In genomic region chr21:44312089-44312488, GRCh38 we compare ENCODE assay signal across 36 cellular contexts. TPM values are rescaled to one million over a fixed set of nuclear protein-coding genes. Genes with fewer than 3 reads are reported as not detected.
"Had no signal": no experiment of that assay in that cellular context is flagged by ENCODE, and none has a peak within 500 bp of the region (broad histone marks: within the 10 kb centered on the region; RNA-seq: fewer than 3 reads in every experiment).

No MANE protein-coding gene starts in this region.

- H3K36me3 ChIP-seq: gastrocnemius medialis had no signal

- H3K9me3 Mint-ChIP-seq: activated B cell treated with CpG ODN at 0.5 μM for 24 hours; activated CD8-positive, alpha-beta T cell treated with anti-CD3 and anti-CD28 coated beads for 36 hours; activated T-helper 17 cell treated with anti-CD3 and anti-CD28 coated beads, Interleukin-2, amount 50 U/mL, for 72 hours; effector memory CD8-positive, alpha-beta T cell; T-helper 2 cell treated with Interferon-gamma antibody and Interleukin-4, amounts not matched to agents 5 μg/mL and 100 μg/mL, for 36 hours had no signal

- H3K4me3 Mint-ChIP-seq: activated B cell treated with CpG ODN at 0.5 μM for 24 hours; activated CD8-positive, alpha-beta T cell treated with anti-CD3 and anti-CD28 coated beads for 36 hours; activated naive CD8-positive, alpha-beta T cell; activated T-helper 17 cell treated with anti-CD3 and anti-CD28 coated beads, Interleukin-2, amount 50 U/mL, for 72 hours; effector memory CD8-positive, alpha-beta T cell; T-helper 17 cell; T-helper 2 cell treated with Interferon-gamma antibody and Interleukin-4, amounts not matched to agents 5 μg/mL and 100 μg/mL, for 36 hours had no signal

- H3K4me3 ChIP-seq: esophagus muscularis mucosa, gastrocnemius medialis, heart left ventricle had no signal

- ATAC-seq: activated CD4-positive, CD25-positive, alpha-beta regulatory T cell treated with anti-CD3 and anti-CD28 coated beads, Interleukin-2, amount 50 U/mL, for 24 hours; activated CD8-positive, alpha-beta T cell treated with anti-CD3 and anti-CD28 coated beads for 36 hours; activated T-helper 17 cell treated with anti-CD3 and anti-CD28 coated beads, Interleukin-2, amount 50 U/mL, for 72 hours; effector memory CD8-positive, alpha-beta T cell; foreskin keratinocyte; gastrocnemius medialis; heart left ventricle; T-helper 17 cell had no signal

- H3K27me3 ChIP-seq: esophagus muscularis mucosa, foreskin keratinocyte, gastrocnemius medialis, heart left ventricle had no signal

- H3K27ac Mint-ChIP-seq: activated B cell treated with CpG ODN at 0.5 μM for 24 hours; activated CD8-positive, alpha-beta T cell treated with anti-CD3 and anti-CD28 coated beads for 36 hours; activated naive CD8-positive, alpha-beta T cell; activated T-helper 17 cell treated with anti-CD3 and anti-CD28 coated beads, Interleukin-2, amount 50 U/mL, for 72 hours; effector memory CD8-positive, alpha-beta T cell; T-helper 17 cell; T-helper 2 cell treated with Interferon-gamma antibody and Interleukin-4, amounts not matched to agents 5 μg/mL and 100 μg/mL, for 36 hours had no signal

- DNase-seq: activated B cell treated with CpG ODN at 0.5 μM for 24 hours; activated CD4-positive, alpha-beta T cell treated with anti-CD3 and anti-CD28 coated beads for 48 hours; activated CD4-positive, alpha-beta T cell treated with anti-CD3 and anti-CD28 coated beads, Interleukin-2, amount 50 U/mL, for 1 hour; activated CD4-positive, alpha-beta T cell treated with anti-CD3 and anti-CD28 coated beads, Interleukin-2, amount 50 U/mL, for 48 hours; activated CD8-positive, alpha-beta memory T cell treated with anti-CD3 and anti-CD28 coated beads for 24 hours; activated CD8-positive, alpha-beta T cell treated with anti-CD3 and anti-CD28 coated beads for 36 hours; activated effector memory CD4-positive, alpha-beta T cell treated with Interleukin-2 at 50 U/mL for 16 hours; activated gamma-delta T cell treated with Interleukin-2 at 50 U/mL for 16 hours; activated naive CD4-positive, alpha-beta T cell treated with anti-CD3 and anti-CD28 coated beads, Interleukin-2, amount 50 U/mL, for 16 hours; activated naive CD4-positive, alpha-beta T cell treated with Interleukin-2 at 50 U/mL for 16 hours; activated T-cell treated with anti-CD3 and anti-CD28 coated beads, Interleukin-2, amount 50 U/mL, for 1 hour; amniotic stem cell; anterior cingulate cortex; caudate nucleus; cortex of kidney; dermis blood vessel endothelial cell; effector CD4-positive, alpha-beta T cell; effector memory CD8-positive, alpha-beta T cell; erythroblast; foreskin keratinocyte; gastrocnemius medialis; glutamatergic neuron; heart left ventricle; T-helper 1 cell; T-helper 17 cell; T1000; WERI-Rb-1 had no signal

- H3K4me1 ChIP-seq: foreskin keratinocyte, gastrocnemius medialis, heart left ventricle had no signal

- H3K9me3 ChIP-seq: esophagus muscularis mucosa, gastrocnemius medialis, heart left ventricle had no signal

- FAIRE-seq: astrocyte, colon had no signal

- H3K27me3 Mint-ChIP-seq: activated B cell treated with CpG ODN at 0.5 μM for 24 hours; activated CD8-positive, alpha-beta T cell treated with anti-CD3 and anti-CD28 coated beads for 36 hours; activated naive CD8-positive, alpha-beta T cell; activated T-helper 17 cell treated with anti-CD3 and anti-CD28 coated beads, Interleukin-2, amount 50 U/mL, for 72 hours; effector memory CD8-positive, alpha-beta T cell; T-helper 17 cell had no signal

- H3K27ac ChIP-seq: esophagus muscularis mucosa, foreskin keratinocyte, gastrocnemius medialis, heart left ventricle, WERI-Rb-1 had no signal

RNA-seq across cellular contexts. Expression of gene AIRE, which starts 26.4 kb away (rescaled TPM):
- total RNA-seq: activated B cell treated with CpG ODN at 0.5 μM for 24 hours; activated CD8-positive, alpha-beta T cell treated with anti-CD3 and anti-CD28 coated beads for 36 hours; activated T-helper 17 cell treated with anti-CD3 and anti-CD28 coated beads, Interleukin-2, amount 50 U/mL, for 72 hours; chondrocyte; dermis blood vessel endothelial cell; esophagus muscularis mucosa; foreskin keratinocyte; gastrocnemius medialis had no signal
- polyA plus RNA-seq: foreskin keratinocyte had no signal

RNA-seq across cellular contexts. Expression of gene DNMT3L, which starts 50.4 kb away (rescaled TPM):
- total RNA-seq: activated B cell treated with CpG ODN at 0.5 μM for 24 hours; activated CD8-positive, alpha-beta T cell treated with anti-CD3 and anti-CD28 coated beads for 36 hours; activated T-helper 17 cell treated with anti-CD3 and anti-CD28 coated beads, Interleukin-2, amount 50 U/mL, for 72 hours; astrocyte; chondrocyte; dermis blood vessel endothelial cell; esophagus muscularis mucosa; foreskin keratinocyte; gastrocnemius medialis; heart left ventricle; T-helper 17 cell had no signal
- polyA plus RNA-seq: adipose tissue, foreskin keratinocyte, heart left ventricle had no signal
